Comparison of ENCODE assay signal across 24 cellular contexts in genomic region chr2:201938151-201938815, GRCh38.
DNase-seq lines count a peak whose midpoint lies in the region; ATAC-seq and TF ChIP-seq lines count a peak whose summit lies in the region.
"Had no signal": no experiment of that assay in that cellular context is flagged by ENCODE, and none has a peak within 500 bp of the region (broad histone marks: within the 10 kb centered on the region; RNA-seq: fewer than 3 reads in every experiment).

No MANE protein-coding gene starts in this region.

- no peak overlapping the region for H3K4me3 ChIP-seq in AG04449 (ENCODE audit: low read depth, low read length)
- H3K4me3 ChIP-seq in mesodermal cell (ENCODE audit: extremely low read depth, insufficient read depth, low read length, poor library complexity, severe bottlenecking), result no peak overlapping the region
- H3K4me3 ChIP-seq: cardiac muscle cell, heart right ventricle, lower lobe of right lung, testis had no signal

- peaks cover 64% of the 10 kb centered on the region for H3K4me1 Mint-ChIP-seq in brain
- H3K4me1 Mint-ChIP-seq: activated naive CD8-positive, alpha-beta T cell treated with anti-CD3 and anti-CD28 coated beads, Interleukin-2, amount 10 ng/mL, durations not matched to agents 7 days and 5 days; naive thymus-derived CD4-positive, alpha-beta T cell had no signal

- peak overlapping the region in 4 of 5 experiments; percentile 39 to 93 (median 63) for H3K27ac Mint-ChIP-seq in brain
- H3K27ac Mint-ChIP-seq: activated naive CD8-positive, alpha-beta T cell treated with anti-CD3 and anti-CD28 coated beads, Interleukin-2, amount 10 ng/mL, durations not matched to agents 7 days and 5 days; activated T-helper 1 cell treated with anti-CD3 and anti-CD28 coated beads, Interleukin-12 subunit alpha, Interleukin-12 subunit beta, Interleukin-2, Interleukin-4 antibody, amounts not matched to agents 30 ng/mL and 10 ng/mL and 1 ng/mL, durations not matched to agents 14 hours and 24 hours and 36 hours; CD8-positive, alpha-beta T cell; naive thymus-derived CD4-positive, alpha-beta T cell; T-helper 2 cell treated with Interferon-gamma antibody and Interleukin-4, amounts not matched to agents 5 μg/mL and 100 μg/mL, for 36 hours had no signal

- TF ChIP-seq CTCF in AG04449 (IDR thresholded peaks at IDR 0.05; ENCODE audit: insufficient read depth, low read length, missing control alignments) (no peak), brain (conservative IDR thresholded peaks at IDR 0.05) (no peak)

- DNase-seq in AG04449 (ENCODE audit: low read depth, low spot score), result peak; percentile 21
- peak; percentile 36 for DNase-seq in HPDE6-E6E7 (ENCODE audit: extremely low spot score)
- no peak for DNase-seq in NCI-H82 (lab: John Stamatoyannopoulos, UW)
- DNase-seq in superior temporal gyrus (ENCODE audit: extremely low spot score), result no peak
- no peak for DNase-seq in NCI-H524 (lab: John Stamatoyannopoulos, UW)
- DNase-seq: activated CD8-positive, alpha-beta memory T cell treated with anti-CD3 and anti-CD28 coated beads for 24 hours; activated naive CD8-positive, alpha-beta T cell treated with anti-CD3 and anti-CD28 coated beads, Interleukin-2, amount 10 ng/mL, durations not matched to agents 7 days and 5 days; CD8-positive, alpha-beta T cell; DMS79; heart right ventricle; KG1; lower lobe of right lung; naive thymus-derived CD4-positive, alpha-beta T cell; NCI-H2029; NCI-H446 treated with DMSO at 0.1 percent for 48 hours; SIG-M5 had no signal

- peaks cover 11 to 24% (median 16%) of the 10 kb centered on the region in 5 experiments for H3K9me3 Mint-ChIP-seq in brain
- H3K9me3 Mint-ChIP-seq: activated naive CD8-positive, alpha-beta T cell treated with anti-CD3 and anti-CD28 coated beads, Interleukin-2, amount 10 ng/mL, durations not matched to agents 7 days and 5 days; activated T-helper 1 cell treated with anti-CD3 and anti-CD28 coated beads, Interleukin-12 subunit alpha, Interleukin-12 subunit beta, Interleukin-2, Interleukin-4 antibody, amounts not matched to agents 30 ng/mL and 10 ng/mL and 1 ng/mL, durations not matched to agents 14 hours and 24 hours and 36 hours; CD8-positive, alpha-beta T cell; T-helper 2 cell treated with Interferon-gamma antibody and Interleukin-4, amounts not matched to agents 5 μg/mL and 100 μg/mL, for 36 hours had no signal

- CTCF ChIA-PET in AG04449 (lab: Yijun Ruan, JAX), result interaction anchor here (1.0 to 1.4 kb wide), 3 partner anchors 12 to 133 kb away, joined by 3 to 6 read pairs (median 3); no protein-coding TSS in a partner anchor

- H3K27ac ChIP-seq in mesodermal cell (ENCODE audit: low read depth, low read length, severe bottlenecking), result peak overlapping the region; percentile 72
- H3K27ac ChIP-seq: cardiac muscle cell, heart right ventricle, lower lobe of right lung, testis had no signal

- H3K4me3 Mint-ChIP-seq in brain, result peak overlapping the region in 1 of 5 experiments; percentile 5
- H3K4me3 Mint-ChIP-seq: activated naive CD8-positive, alpha-beta T cell treated with anti-CD3 and anti-CD28 coated beads, Interleukin-2, amount 10 ng/mL, durations not matched to agents 7 days and 5 days; activated T-helper 1 cell treated with anti-CD3 and anti-CD28 coated beads, Interleukin-12 subunit alpha, Interleukin-12 subunit beta, Interleukin-2, Interleukin-4 antibody, amounts not matched to agents 30 ng/mL and 10 ng/mL and 1 ng/mL, durations not matched to agents 14 hours and 24 hours and 36 hours; CD8-positive, alpha-beta T cell; naive thymus-derived CD4-positive, alpha-beta T cell; T-helper 2 cell treated with Interferon-gamma antibody and Interleukin-4, amounts not matched to agents 5 μg/mL and 100 μg/mL, for 36 hours had no signal

- no peaks in the 10 kb centered on the region for H3K36me3 ChIP-seq in mesodermal cell (ENCODE audit: control insufficient read depth, insufficient read depth, low read length)
- H3K36me3 ChIP-seq: cardiac muscle cell, heart right ventricle, lower lobe of right lung had no signal

- no CpG with 5 or more reads among the region's 2 CpGs for WGBS in mesodermal cell (ENCODE audit: insufficient coverage in 2 of 2), 2 experiments

- peaks cover 6% of the 10 kb centered on the region for H3K27me3 Mint-ChIP-seq in brain

- POLR2A ChIA-PET in AG04449 (lab: Yijun Ruan, JAX), result no interaction called here

- H3K4me1 ChIP-seq in mesodermal cell (ENCODE audit: control insufficient read depth, insufficient read depth, low read length, poor library complexity, severe bottlenecking), result peaks cover 24% of the 10 kb centered on the region
- H3K4me1 ChIP-seq: lower lobe of right lung, testis had no signal

- ATAC-seq in HG02884 (IDR thresholded peaks at IDR 0.05; ENCODE audit: unreplicated experiment), result no peak
- ATAC-seq: activated CD4-positive, CD25-positive, alpha-beta regulatory T cell treated with anti-CD3 and anti-CD28 coated beads, Interleukin-2, amount 50 U/mL, for 24 hours; CD8-positive, alpha-beta T cell; heart right ventricle; lower lobe of right lung; naive thymus-derived CD4-positive, alpha-beta T cell had no signal

- H3K9me3 ChIP-seq in mesodermal cell (ENCODE audit: control insufficient read depth, low read length), result peaks cover 8% of the 10 kb centered on the region
- H3K9me3 ChIP-seq: lower lobe of right lung, testis had no signal

- H3K36me3 Mint-ChIP-seq in brain, result no peaks in the 10 kb centered on the region
- H3K36me3 Mint-ChIP-seq: activated naive CD8-positive, alpha-beta T cell treated with anti-CD3 and anti-CD28 coated beads, Interleukin-2, amount 10 ng/mL, durations not matched to agents 7 days and 5 days; CD8-positive, alpha-beta T cell; naive thymus-derived CD4-positive, alpha-beta T cell had no signal

Comparison
In these comparisons a context has a peak if more than half of its experiments do, and no peak if none do; other contexts are left out.
1. DNase-seq: peak in AG04449 (single experiment) and HPDE6-E6E7 (single experiment); none in NCI-H82 (single experiment), superior temporal gyrus (single experiment) and NCI-H524 (0 of 2).